20 cellular contexts compared by ENCODE assay signal in genomic region chr19:16452321-16452720, GRCh38. TPM values are rescaled to one million over a fixed set of nuclear protein-coding genes. Genes with fewer than 3 reads are reported as not detected.
"Had no signal": no experiment of that assay in that cellular context is flagged by ENCODE, and none has a peak within 500 bp of the region (broad histone marks: within the 10 kb centered on the region; RNA-seq: fewer than 3 reads in every experiment).

No MANE protein-coding gene starts in this region.

- H3K4me3 Mint-ChIP-seq: activated CD4-positive, alpha-beta T cell treated with anti-CD3 and anti-CD28 coated beads for 36 hours; activated CD8-positive, alpha-beta T cell treated with anti-CD3 and anti-CD28 coated beads for 36 hours; activated T-helper 1 cell treated with anti-CD3 and anti-CD28 coated beads, Interleukin-12 subunit alpha, Interleukin-12 subunit beta, Interleukin-2, Interleukin-4 antibody, amounts not matched to agents 30 ng/mL and 10 ng/mL and 1 ng/mL, durations not matched to agents 14 hours and 24 hours and 36 hours; naive thymus-derived CD8-positive, alpha-beta T cell; type B pancreatic cell had no signal

- DNase-seq: activated CD4-positive, alpha-beta T cell treated with anti-CD3 and anti-CD28 coated beads for 36 hours; activated CD8-positive, alpha-beta memory T cell treated with anti-CD3 and anti-CD28 coated beads, Interleukin-2, amount 50 U/mL, for 4 hours; activated CD8-positive, alpha-beta T cell treated with anti-CD3 and anti-CD28 coated beads for 36 hours; activated naive CD4-positive, alpha-beta T cell; esophagus squamous epithelium; foreskin fibroblast; head of caudate nucleus; kidney; lower lobe of right lung; naive thymus-derived CD8-positive, alpha-beta T cell; stimulated activated CD4-positive, alpha-beta T cell treated with anti-CD3 and anti-CD28 coated beads, Interleukin-12 subunit alpha, Interleukin-12 subunit beta, amount 100 ng/mL, for 4 hours; stimulated activated naive CD4-positive, alpha-beta T cell; substantia nigra; WERI-Rb-1 had no signal

- H3K4me3 ChIP-seq: ascending aorta, esophagus squamous epithelium, lower lobe of right lung, sigmoid colon had no signal

- ATAC-seq: activated CD4-positive, alpha-beta T cell treated with anti-CD3 and anti-CD28 coated beads for 36 hours; activated CD8-positive, alpha-beta T cell treated with anti-CD3 and anti-CD28 coated beads for 36 hours; lower lobe of right lung; naive thymus-derived CD8-positive, alpha-beta T cell had no signal

- H3K27ac ChIP-seq: ascending aorta, esophagus squamous epithelium, lower lobe of right lung, sigmoid colon, WERI-Rb-1 had no signal

- H3K27me3 ChIP-seq: ascending aorta, esophagus squamous epithelium, sigmoid colon had no signal

- H3K36me3 ChIP-seq: ascending aorta, esophagus squamous epithelium, lower lobe of right lung, sigmoid colon had no signal

- H3K9me3 Mint-ChIP-seq: type B pancreatic cell had no signal

- H3K9me3 ChIP-seq: ascending aorta, esophagus squamous epithelium, lower lobe of right lung, sigmoid colon had no signal

- H3K27me3 Mint-ChIP-seq: activated CD4-positive, alpha-beta T cell treated with anti-CD3 and anti-CD28 coated beads for 36 hours; activated CD8-positive, alpha-beta T cell treated with anti-CD3 and anti-CD28 coated beads for 36 hours; naive thymus-derived CD8-positive, alpha-beta T cell; type B pancreatic cell had no signal

- H3K36me3 Mint-ChIP-seq: type B pancreatic cell had no signal

RNA-seq across cellular contexts. Expression of gene CALR3, which starts 43.6 kb away (rescaled TPM):
- total RNA-seq: activated CD4-positive, alpha-beta T cell treated with anti-CD3 and anti-CD28 coated beads for 36 hours; activated CD8-positive, alpha-beta T cell treated with anti-CD3 and anti-CD28 coated beads for 36 hours; activated T-helper 1 cell treated with anti-CD3 and anti-CD28 coated beads, Interleukin-12 subunit alpha, Interleukin-12 subunit beta, Interleukin-2, Interleukin-4 antibody, amounts not matched to agents 30 ng/mL and 10 ng/mL and 1 ng/mL, durations not matched to agents 14 hours and 24 hours and 36 hours; ascending aorta; esophagus squamous epithelium; kidney; lower lobe of right lung; mononuclear cell; naive thymus-derived CD8-positive, alpha-beta T cell; posterior vena cava; sigmoid colon had no signal
- polyA plus RNA-seq: naive thymus-derived CD8-positive, alpha-beta T cell; sigmoid colon had no signal
